ENCODE assay signal across 14 cellular contexts in the genomic region with DNA sequence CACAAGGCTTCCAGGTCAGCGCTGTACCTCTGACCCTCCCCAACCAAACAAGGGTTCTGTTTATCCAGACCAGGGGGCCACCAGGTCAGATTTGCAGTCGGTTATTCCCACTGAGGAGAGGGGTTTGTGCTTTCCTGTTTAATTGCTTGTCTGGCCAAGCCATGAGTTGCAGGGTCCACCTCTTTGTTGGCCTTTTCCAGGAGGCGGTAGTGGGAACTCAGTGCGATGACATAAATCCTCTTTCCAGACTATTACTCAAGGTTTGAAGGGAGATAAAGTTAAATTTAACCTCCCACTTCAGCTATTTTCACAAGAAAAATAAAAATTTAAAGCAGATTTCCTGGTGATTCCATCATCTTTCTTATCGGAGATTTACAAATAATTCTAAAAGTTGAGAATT.
DNase-seq lines count a peak whose midpoint lies in the region; ATAC-seq and TF ChIP-seq lines count a peak whose summit lies in the region.
"Had no signal": no experiment of that assay in that cellular context is flagged by ENCODE, and none has a peak within 500 bp of the region (broad histone marks: within the 10 kb centered on the region; RNA-seq: fewer than 3 reads in every experiment).

No MANE protein-coding gene starts in this region.

- H3K4me3 ChIP-seq in heart right ventricle: no peak overlapping the region
- H3K4me3 ChIP-seq in fibroblast of the aortic adventitia (ENCODE audit: low read depth, low read length): no peak overlapping the region
- peak overlapping the region; percentile 3 for H3K4me3 ChIP-seq in thoracic aorta
- H3K4me3 ChIP-seq: BLaER1 treated with 17β-estradiol and CSF1 and Interleukin-3, amounts not matched to agents 10 nM and 100 nM had no signal

- TF ChIP-seq CTCF in heart right ventricle (IDR thresholded peaks at IDR 0.05) (no peak), fibroblast of the aortic adventitia (IDR thresholded peaks at IDR 0.05; ENCODE audit: insufficient read depth, low read length) (no peak), thoracic aorta (IDR thresholded peaks at IDR 0.05) (peak; percentile 8)

- peak overlapping the region in 7 of 10 donors; percentile 18 to 60 (median 36) for H3K27ac ChIP-seq in heart right ventricle
- peak overlapping the region; percentile 60 to 69 for H3K27ac ChIP-seq in thoracic aorta
- H3K27ac ChIP-seq: BLaER1 treated with 17β-estradiol and CSF1 and Interleukin-3, amounts not matched to agents 10 nM and 100 nM had no signal

- no peak overlapping the region for H3K27ac Mint-ChIP-seq in activated CD4-positive, alpha-beta T cell treated with anti-CD3 and anti-CD28 coated beads, Interleukin-2, amount 10 ng/mL, durations not matched to agents 7 days and 5 days
- H3K27ac Mint-ChIP-seq: CD4-positive, CD25-positive, alpha-beta regulatory T cell had no signal

- H3K4me1 Mint-ChIP-seq in activated CD4-positive, alpha-beta T cell treated with anti-CD3 and anti-CD28 coated beads, Interleukin-2, amount 10 ng/mL, durations not matched to agents 7 days and 5 days: no peaks in the 10 kb centered on the region

- intact Hi-C loops in heart right ventricle (cut with DNase I): loop anchor here in 1 of 10 donors (10.0 kb wide), 1 partner anchor 61 kb away; no protein-coding TSS in a partner anchor
- intact Hi-C loops in left ventricle myocardium superior (cut with micrococcal nuclease): no loop called here

- DNase-seq in heart right ventricle: no peak
- no peak for DNase-seq in left ventricle myocardium superior
- DNase-seq in fibroblast of the aortic adventitia (ENCODE audit: low read depth): peak; percentile 87
- no peak for DNase-seq in thoracic aorta (ENCODE audit: low spot score)
- DNase-seq in islet precursor cell: no peak
- DNase-seq in activated CD4-positive, alpha-beta T cell treated with anti-CD3 and anti-CD28 coated beads, Interleukin-2, amount 10 ng/mL, durations not matched to agents 7 days and 5 days: no peak
- no peak for DNase-seq in cerebellar nuclear complex (lab: John Stamatoyannopoulos, UW)
- DNase-seq: 8988T; AML-193; CD4-positive, CD25-positive, alpha-beta regulatory T cell; DMS53 had no signal

- H3K27me3 ChIP-seq in heart right ventricle: no peaks in the 10 kb centered on the region
- no peaks in the 10 kb centered on the region for H3K27me3 ChIP-seq in thoracic aorta (replicated peaks; ENCODE audit: insufficient read depth)
- H3K27me3 ChIP-seq: BLaER1 treated with 17β-estradiol and CSF1 and Interleukin-3, amounts not matched to agents 10 nM and 100 nM had no signal

- no peaks in the 10 kb centered on the region for H3K36me3 Mint-ChIP-seq in activated CD4-positive, alpha-beta T cell treated with anti-CD3 and anti-CD28 coated beads, Interleukin-2, amount 10 ng/mL, durations not matched to agents 7 days and 5 days (ENCODE audit: low read depth)

- ATAC-seq in heart right ventricle (peak in 6 of 8 donors; percentile 34 to 61 (median 46)), left ventricle myocardium superior (no peak), thoracic aorta (ENCODE audit: insufficient number of reproducible peaks, low FRiP score, low read depth) (no peak)
- ATAC-seq: HCT116, HepG2 had no signal

- CTCF ChIA-PET in activated CD4-positive, alpha-beta T cell treated with anti-CD3 and anti-CD28 coated beads, Interleukin-2, amount 10 ng/mL, durations not matched to agents 7 days and 5 days (lab: Charles Lee): interaction anchor here (1.1 to 1.4 kb wide), 2 partner anchors 12 to 31 kb away, joined by 3 read pairs; no protein-coding TSS in a partner anchor

- H3K36me3 ChIP-seq in heart right ventricle: no peaks in the 10 kb centered on the region
- no peaks in the 10 kb centered on the region for H3K36me3 ChIP-seq in thoracic aorta
- H3K36me3 ChIP-seq: BLaER1 treated with 17β-estradiol and CSF1 and Interleukin-3, amounts not matched to agents 10 nM and 100 nM had no signal

- H3K27me3 Mint-ChIP-seq in activated CD4-positive, alpha-beta T cell treated with anti-CD3 and anti-CD28 coated beads, Interleukin-2, amount 10 ng/mL, durations not matched to agents 7 days and 5 days: no peaks in the 10 kb centered on the region
- H3K27me3 Mint-ChIP-seq: CD4-positive, CD25-positive, alpha-beta regulatory T cell had no signal

- POLR2A ChIA-PET in activated CD4-positive, alpha-beta T cell treated with anti-CD3 and anti-CD28 coated beads, Interleukin-2, amount 10 ng/mL, durations not matched to agents 7 days and 5 days (lab: Charles Lee): no interaction called here

- no peaks in the 10 kb centered on the region for H3K9me3 Mint-ChIP-seq in activated CD4-positive, alpha-beta T cell treated with anti-CD3 and anti-CD28 coated beads, Interleukin-2, amount 10 ng/mL, durations not matched to agents 7 days and 5 days
- H3K9me3 Mint-ChIP-seq: CD4-positive, CD25-positive, alpha-beta regulatory T cell had no signal

- no peaks in the 10 kb centered on the region for H3K9me3 ChIP-seq in heart right ventricle
- H3K9me3 ChIP-seq in thoracic aorta: no peaks in the 10 kb centered on the region
- H3K9me3 ChIP-seq: BLaER1 treated with 17β-estradiol and CSF1 and Interleukin-3, amounts not matched to agents 10 nM and 100 nM had no signal

- WGBS in heart right ventricle, 2 donors: 62 to 65% methylated on average over 5 of the region's 5 CpGs

- no peak overlapping the region for H3K4me3 Mint-ChIP-seq in activated CD4-positive, alpha-beta T cell treated with anti-CD3 and anti-CD28 coated beads, Interleukin-2, amount 10 ng/mL, durations not matched to agents 7 days and 5 days
- H3K4me3 Mint-ChIP-seq: CD4-positive, CD25-positive, alpha-beta regulatory T cell had no signal

- H3K4me1 ChIP-seq in heart right ventricle (peaks cover 13 to 67% (median 52%) of the 10 kb centered on the region in 9 donors), thoracic aorta (ENCODE audit: control insufficient read depth in 1 of 2, low read depth in 2 of 2) (peaks cover 21 to 66% of the 10 kb centered on the region in 2 donors)

Comparison
In these comparisons a context has a peak if more than half of its experiments do, and no peak if none do; other contexts are left out.
1. ATAC-seq: peak in heart right ventricle (6 of 8); none in left ventricle myocardium superior (single experiment) and thoracic aorta (single experiment).